In genomic region chr20:2320813-2321658, GRCh38 we compare ENCODE assay signal across 20 cellular contexts. TPM values are rescaled to one million over a fixed set of nuclear protein-coding genes. Genes with fewer than 3 reads are reported as not detected.
DNase-seq lines count a peak whose midpoint lies in the region; ATAC-seq and TF ChIP-seq lines count a peak whose summit lies in the region.
"Had no signal": no experiment of that assay in that cellular context is flagged by ENCODE, and none has a peak within 500 bp of the region (broad histone marks: within the 10 kb centered on the region; RNA-seq: fewer than 3 reads in every experiment).

No MANE protein-coding gene starts in this region.

- H3K27ac ChIP-seq in esophagus (ENCODE audit: low read depth in 2 of 2, low read length in 1 of 2) = peak overlapping the region; percentile 53 to 71
- H3K27ac ChIP-seq in neural progenitor cell = no peak overlapping the region
- no peak overlapping the region for H3K27ac ChIP-seq in body of pancreas
- H3K27ac ChIP-seq in endodermal cell (ENCODE audit: low read depth, low read length) = no peak overlapping the region
- H3K27ac ChIP-seq: GM23248 had no signal

- H4K20me1 ChIP-seq in neural progenitor cell (ENCODE audit: low read depth) = no peaks in the 10 kb centered on the region

- no peak for TF ChIP-seq POLR2A in body of pancreas (IDR thresholded peaks at IDR 0.05)

- no peaks in the 10 kb centered on the region for H3K9me3 Mint-ChIP-seq in neural progenitor cell
- no peaks in the 10 kb centered on the region for H3K9me3 Mint-ChIP-seq in endodermal cell

- H3K4me1 Mint-ChIP-seq in neural progenitor cell (no peaks in the 10 kb centered on the region), endodermal cell (no peaks in the 10 kb centered on the region)
- H3K4me1 Mint-ChIP-seq: IgD-negative memory B cell had no signal

- H3F3A ChIP-seq in neural progenitor cell (ENCODE audit: low read depth) = no peaks in the 10 kb centered on the region

- no peak overlapping the region for H3K4me2 ChIP-seq in neural progenitor cell

- no peak overlapping the region for H3K9ac ChIP-seq in neural progenitor cell
- H3K9ac ChIP-seq in endodermal cell (ENCODE audit: extremely low read depth, low read length, poor library complexity, severe bottlenecking) = no peak overlapping the region
- H3K9ac ChIP-seq: GM23248 had no signal

- H3K27me3 Mint-ChIP-seq in neural progenitor cell (ENCODE audit: insufficient read depth, low read depth) = no peaks in the 10 kb centered on the region
- H3K27me3 Mint-ChIP-seq in endodermal cell (ENCODE audit: insufficient read depth) = no peaks in the 10 kb centered on the region

- DNase-seq in NCI-H1417 (lab: John Stamatoyannopoulos, UW) (peak in 2 of 3 experiments; percentile 26 to 30), NCI-H1417 treated with DMSO at 0.1 percent for 48 hours (lab: John Stamatoyannopoulos, UW) (no peak), DMS153 treated with DMSO at 0.1 percent for 48 hours (lab: John Stamatoyannopoulos, UW; ENCODE audit: unreplicated experiment) (peak; percentile 28), neural progenitor cell (ENCODE audit: low spot score) (no peak), body of pancreas (no peak), iPS-NIHi7 (ENCODE audit: extremely low spot score) (no peak), endodermal cell (no peak)
- DNase-seq: C1 segment of cervical spinal cord, DND-41, GM23248, Kasumi-1, NCI-H146, NCI-H2081 treated with DMSO at 0.1 percent for 48 hours, NCI-H82 had no signal

- no peak for TF ChIP-seq CTCF in neural progenitor cell (IDR thresholded peaks at IDR 0.05)
- TF ChIP-seq CTCF in body of pancreas (IDR thresholded peaks at IDR 0.05) = no peak
- TF ChIP-seq CTCF in endodermal cell (conservative IDR thresholded peaks at IDR 0.05) = no peak

- peak overlapping the region; percentile 18 for H2AFZ ChIP-seq in neural progenitor cell (replicated peaks)
- H2AFZ ChIP-seq: GM23248 had no signal

- H3K9me3 ChIP-seq in esophagus (ENCODE audit: control insufficient read depth in 2 of 2, insufficient read depth in 1 of 2, low read depth in 1 of 2, low read length in 1 of 2) (no peaks in the 10 kb centered on the region), neural progenitor cell (ENCODE audit: low read depth) (no peaks in the 10 kb centered on the region), body of pancreas (no peaks in the 10 kb centered on the region), endodermal cell (ENCODE audit: control insufficient read depth, low read length) (no peaks in the 10 kb centered on the region)

- peaks cover 0 to 2% of the 10 kb centered on the region in 2 donors for H3K36me3 ChIP-seq in esophagus (ENCODE audit: control insufficient read depth in 2 of 2, insufficient read depth in 2 of 2, low read length in 1 of 2)
- H3K36me3 ChIP-seq in neural progenitor cell = no peaks in the 10 kb centered on the region
- H3K36me3 ChIP-seq in body of pancreas (replicated peaks in 1 of 2; ENCODE audit: insufficient read depth in 1 of 2, low read depth in 2 of 2) = no peaks in the 10 kb centered on the region
- H3K36me3 ChIP-seq in endodermal cell (ENCODE audit: control insufficient read depth, insufficient read depth, low read length) = no peaks in the 10 kb centered on the region

- H3K27ac Mint-ChIP-seq in neural progenitor cell = no peak overlapping the region
- H3K27ac Mint-ChIP-seq in endodermal cell = no peak overlapping the region
- H3K27ac Mint-ChIP-seq: IgD-negative memory B cell had no signal

- H3K4me3 Mint-ChIP-seq in neural progenitor cell = no peak overlapping the region
- H3K4me3 Mint-ChIP-seq in endodermal cell = no peak overlapping the region
- H3K4me3 Mint-ChIP-seq: IgD-negative memory B cell had no signal

- no peak for ATAC-seq in body of pancreas
- ATAC-seq: HCT116 had no signal

- 35 to 41% methylated on average over 6 of the region's 6 CpGs for WGBS in esophagus, 2 donors
- WGBS in body of pancreas, 2 donors = 47 to 53% methylated on average over 6 of the region's 6 CpGs
- WGBS in endodermal cell (ENCODE audit: insufficient coverage in 1 of 2, insufficient read length in 1 of 2), 2 experiments = 85 to 89% methylated on average over 4 to 6 of the region's 6 CpGs

- no peaks in the 10 kb centered on the region for H3K79me2 ChIP-seq in neural progenitor cell (ENCODE audit: low read depth)

- no peak overlapping the region for H3K4me3 ChIP-seq in esophagus (ENCODE audit: low read depth in 1 of 2, low read length in 2 of 2)
- no peak overlapping the region for H3K4me3 ChIP-seq in neural progenitor cell
- no peak overlapping the region for H3K4me3 ChIP-seq in body of pancreas
- no peak overlapping the region for H3K4me3 ChIP-seq in endodermal cell (ENCODE audit: low read length)
- H3K4me3 ChIP-seq: GM23248 had no signal

- no peaks in the 10 kb centered on the region for H3K27me3 ChIP-seq in esophagus (ENCODE audit: control insufficient read depth in 1 of 2, insufficient read depth in 2 of 2, low read length in 2 of 2)
- no peaks in the 10 kb centered on the region for H3K27me3 ChIP-seq in neural progenitor cell
- no peaks in the 10 kb centered on the region for H3K27me3 ChIP-seq in body of pancreas
- H3K27me3 ChIP-seq in endodermal cell (ENCODE audit: control insufficient read depth, insufficient read depth, low read length, poor library complexity, severe bottlenecking) = no peaks in the 10 kb centered on the region

- intact Hi-C loops in body of pancreas (cut with DNase I) = no loop called here

- H3K36me3 Mint-ChIP-seq in neural progenitor cell = no peaks in the 10 kb centered on the region
- no peaks in the 10 kb centered on the region for H3K36me3 Mint-ChIP-seq in endodermal cell (ENCODE audit: low read depth)

- no peaks in the 10 kb centered on the region for H3K4me1 ChIP-seq in esophagus (ENCODE audit: control insufficient read depth in 2 of 2, insufficient read depth in 2 of 2, low read length in 1 of 2)
- no peaks in the 10 kb centered on the region for H3K4me1 ChIP-seq in neural progenitor cell
- H3K4me1 ChIP-seq in body of pancreas = no peaks in the 10 kb centered on the region
- no peaks in the 10 kb centered on the region for H3K4me1 ChIP-seq in endodermal cell (ENCODE audit: control insufficient read depth, insufficient read depth, low read length)

RNA-seq across cellular contexts. Expression of gene TGM3, which starts 25.2 kb away (rescaled TPM):
- polyA plus RNA-seq in esophagus = 1,000 to 10,000 TPM; 1,528 to 2,175 TPM
- 0.31 TPM in 1 of 2 replicates, not detected in the other for total RNA-seq in neural progenitor cell (ENCODE audit: low replicate concordance)
- total RNA-seq in body of pancreas = under 1 TPM in 1 of 2 donors, not detected in 1; 0.26 TPM
- total RNA-seq in endodermal cell = under 1 TPM; 0.29 to 0.38 TPM
- not detected for polyA plus RNA-seq in endodermal cell (2013, experiment 1 of 2)
- polyA plus RNA-seq in endodermal cell (2013, experiment 2 of 2) = 0.21 TPM
- total RNA-seq: HT1080 had no signal
- polyA plus RNA-seq: IgD-negative memory B cell had no signal

RNA-seq across cellular contexts. Expression of gene TGM6, which starts 59.7 kb away (rescaled TPM):
- polyA plus RNA-seq in esophagus = under 1 TPM in 1 of 2 donors, not detected in 1; 0.05 TPM
- not detected in 2 replicates for total RNA-seq in neural progenitor cell (ENCODE audit: low replicate concordance)
- total RNA-seq in body of pancreas = not detected
- not detected for total RNA-seq in endodermal cell
- polyA plus RNA-seq in endodermal cell (2013, experiment 1 of 2) = not detected
- not detected for polyA plus RNA-seq in endodermal cell (2013, experiment 2 of 2)
- total RNA-seq: A673, GM23248, HT1080, NCI-H460 had no signal
- polyA plus RNA-seq: GM23248, IgD-negative memory B cell had no signal

Comparison
In these comparisons a context has a peak if more than half of its experiments do, and no peak if none do; other contexts are left out.
1. DNase-seq: peak in NCI-H1417 (2 of 3) and DMS153 treated with DMSO at 0.1 percent for 48 hours (single experiment); none in NCI-H1417 treated with DMSO at 0.1 percent for 48 hours (single experiment), neural progenitor cell (single experiment), body of pancreas (0 of 4), iPS-NIHi7 (single experiment) and endodermal cell (single experiment).
2. H3K27ac ChIP-seq: peak in esophagus (2 of 2); none in neural progenitor cell (single experiment), body of pancreas (0 of 4) and endodermal cell (single experiment).